In the genomic region with DNA sequence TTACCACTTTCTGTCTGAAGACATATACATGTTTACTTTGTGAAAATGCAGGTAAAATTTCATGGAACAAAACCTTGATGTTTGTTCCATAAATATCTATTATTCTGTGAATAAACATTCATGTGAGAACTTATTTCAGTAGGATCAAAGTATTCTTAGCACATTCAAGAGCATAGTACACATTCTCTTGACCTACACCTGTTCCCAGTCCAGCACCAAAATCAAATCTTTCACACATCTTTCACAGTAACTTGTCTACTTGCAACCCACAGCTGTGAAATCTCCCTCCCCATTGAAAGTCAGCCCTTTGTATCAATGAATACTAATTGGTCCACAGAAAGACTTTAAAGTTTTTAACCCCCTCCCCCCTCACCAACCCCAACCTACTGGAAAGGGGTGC, we compare ENCODE assay signal across 1 cellular context.
TF ChIP-seq lines count a peak whose summit lies in the region.

No MANE protein-coding gene starts in this region.

TF ChIP-seq in H1, 55 proteins besides CTCF, POLR2A, EP300 and RAD21 (continued from another document):
- TF ChIP-seq, protein P1, sequence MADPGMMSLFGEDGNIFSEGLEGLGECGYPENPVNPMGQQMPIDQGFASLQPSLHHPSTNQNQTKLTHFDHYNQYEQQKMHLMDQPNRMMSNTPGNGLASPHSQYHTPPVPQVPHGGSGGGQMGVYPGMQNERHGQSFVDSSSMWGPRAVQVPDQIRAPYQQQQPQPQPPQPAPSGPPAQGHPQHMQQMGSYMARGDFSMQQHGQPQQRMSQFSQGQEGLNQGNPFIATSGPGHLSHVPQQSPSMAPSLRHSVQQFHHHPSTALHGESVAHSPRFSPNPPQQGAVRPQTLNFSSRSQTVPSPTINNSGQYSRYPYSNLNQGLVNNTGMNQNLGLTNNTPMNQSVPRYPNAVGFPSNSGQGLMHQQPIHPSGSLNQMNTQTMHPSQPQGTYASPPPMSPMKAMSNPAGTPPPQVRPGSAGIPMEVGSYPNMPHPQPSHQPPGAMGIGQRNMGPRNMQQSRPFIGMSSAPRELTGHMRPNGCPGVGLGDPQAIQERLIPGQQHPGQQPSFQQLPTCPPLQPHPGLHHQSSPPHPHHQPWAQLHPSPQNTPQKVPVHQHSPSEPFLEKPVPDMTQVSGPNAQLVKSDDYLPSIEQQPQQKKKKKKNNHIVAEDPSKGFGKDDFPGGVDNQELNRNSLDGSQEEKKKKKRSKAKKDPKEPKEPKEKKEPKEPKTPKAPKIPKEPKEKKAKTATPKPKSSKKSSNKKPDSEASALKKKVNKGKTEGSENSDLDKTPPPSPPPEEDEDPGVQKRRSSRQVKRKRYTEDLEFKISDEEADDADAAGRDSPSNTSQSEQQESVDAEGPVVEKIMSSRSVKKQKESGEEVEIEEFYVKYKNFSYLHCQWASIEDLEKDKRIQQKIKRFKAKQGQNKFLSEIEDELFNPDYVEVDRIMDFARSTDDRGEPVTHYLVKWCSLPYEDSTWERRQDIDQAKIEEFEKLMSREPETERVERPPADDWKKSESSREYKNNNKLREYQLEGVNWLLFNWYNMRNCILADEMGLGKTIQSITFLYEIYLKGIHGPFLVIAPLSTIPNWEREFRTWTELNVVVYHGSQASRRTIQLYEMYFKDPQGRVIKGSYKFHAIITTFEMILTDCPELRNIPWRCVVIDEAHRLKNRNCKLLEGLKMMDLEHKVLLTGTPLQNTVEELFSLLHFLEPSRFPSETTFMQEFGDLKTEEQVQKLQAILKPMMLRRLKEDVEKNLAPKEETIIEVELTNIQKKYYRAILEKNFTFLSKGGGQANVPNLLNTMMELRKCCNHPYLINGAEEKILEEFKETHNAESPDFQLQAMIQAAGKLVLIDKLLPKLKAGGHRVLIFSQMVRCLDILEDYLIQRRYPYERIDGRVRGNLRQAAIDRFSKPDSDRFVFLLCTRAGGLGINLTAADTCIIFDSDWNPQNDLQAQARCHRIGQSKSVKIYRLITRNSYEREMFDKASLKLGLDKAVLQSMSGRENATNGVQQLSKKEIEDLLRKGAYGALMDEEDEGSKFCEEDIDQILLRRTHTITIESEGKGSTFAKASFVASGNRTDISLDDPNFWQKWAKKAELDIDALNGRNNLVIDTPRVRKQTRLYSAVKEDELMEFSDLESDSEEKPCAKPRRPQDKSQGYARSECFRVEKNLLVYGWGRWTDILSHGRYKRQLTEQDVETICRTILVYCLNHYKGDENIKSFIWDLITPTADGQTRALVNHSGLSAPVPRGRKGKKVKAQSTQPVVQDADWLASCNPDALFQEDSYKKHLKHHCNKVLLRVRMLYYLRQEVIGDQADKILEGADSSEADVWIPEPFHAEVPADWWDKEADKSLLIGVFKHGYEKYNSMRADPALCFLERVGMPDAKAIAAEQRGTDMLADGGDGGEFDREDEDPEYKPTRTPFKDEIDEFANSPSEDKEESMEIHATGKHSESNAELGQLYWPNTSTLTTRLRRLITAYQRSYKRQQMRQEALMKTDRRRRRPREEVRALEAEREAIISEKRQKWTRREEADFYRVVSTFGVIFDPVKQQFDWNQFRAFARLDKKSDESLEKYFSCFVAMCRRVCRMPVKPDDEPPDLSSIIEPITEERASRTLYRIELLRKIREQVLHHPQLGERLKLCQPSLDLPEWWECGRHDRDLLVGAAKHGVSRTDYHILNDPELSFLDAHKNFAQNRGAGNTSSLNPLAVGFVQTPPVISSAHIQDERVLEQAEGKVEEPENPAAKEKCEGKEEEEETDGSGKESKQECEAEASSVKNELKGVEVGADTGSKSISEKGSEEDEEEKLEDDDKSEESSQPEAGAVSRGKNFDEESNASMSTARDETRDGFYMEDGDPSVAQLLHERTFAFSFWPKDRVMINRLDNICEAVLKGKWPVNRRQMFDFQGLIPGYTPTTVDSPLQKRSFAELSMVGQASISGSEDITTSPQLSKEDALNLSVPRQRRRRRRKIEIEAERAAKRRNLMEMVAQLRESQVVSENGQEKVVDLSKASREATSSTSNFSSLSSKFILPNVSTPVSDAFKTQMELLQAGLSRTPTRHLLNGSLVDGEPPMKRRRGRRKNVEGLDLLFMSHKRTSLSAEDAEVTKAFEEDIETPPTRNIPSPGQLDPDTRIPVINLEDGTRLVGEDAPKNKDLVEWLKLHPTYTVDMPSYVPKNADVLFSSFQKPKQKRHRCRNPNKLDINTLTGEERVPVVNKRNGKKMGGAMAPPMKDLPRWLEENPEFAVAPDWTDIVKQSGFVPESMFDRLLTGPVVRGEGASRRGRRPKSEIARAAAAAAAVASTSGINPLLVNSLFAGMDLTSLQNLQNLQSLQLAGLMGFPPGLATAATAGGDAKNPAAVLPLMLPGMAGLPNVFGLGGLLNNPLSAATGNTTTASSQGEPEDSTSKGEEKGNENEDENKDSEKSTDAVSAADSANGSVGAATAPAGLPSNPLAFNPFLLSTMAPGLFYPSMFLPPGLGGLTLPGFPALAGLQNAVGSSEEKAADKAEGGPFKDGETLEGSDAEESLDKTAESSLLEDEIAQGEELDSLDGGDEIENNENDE (IDR thresholded peaks at IDR 0.05; ENCODE audit: insufficient replicate concordance, low read length) = no peak
- no peak for TF ChIP-seq GTF2F1 (IDR thresholded peaks at IDR 0.05; ENCODE audit: borderline replicate concordance, low read depth, low read length)
- TF ChIP-seq POU5F1 (IDR thresholded peaks at IDR 0.05; ENCODE audit: low read depth, low read length) = no peak
- no peak for TF ChIP-seq EGR1 (IDR thresholded peaks at IDR 0.05; ENCODE audit: borderline replicate concordance, low read depth, low read length)
- TF ChIP-seq, protein P2, sequence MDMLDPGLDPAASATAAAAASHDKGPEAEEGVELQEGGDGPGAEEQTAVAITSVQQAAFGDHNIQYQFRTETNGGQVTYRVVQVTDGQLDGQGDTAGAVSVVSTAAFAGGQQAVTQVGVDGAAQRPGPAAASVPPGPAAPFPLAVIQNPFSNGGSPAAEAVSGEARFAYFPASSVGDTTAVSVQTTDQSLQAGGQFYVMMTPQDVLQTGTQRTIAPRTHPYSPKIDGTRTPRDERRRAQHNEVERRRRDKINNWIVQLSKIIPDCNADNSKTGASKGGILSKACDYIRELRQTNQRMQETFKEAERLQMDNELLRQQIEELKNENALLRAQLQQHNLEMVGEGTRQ (IDR thresholded peaks at IDR 0.05; ENCODE audit: low read length) = no peak
- no peak for TF ChIP-seq RXRA (IDR thresholded peaks at IDR 0.05; ENCODE audit: insufficient read depth, low read depth, low read length)
TF ChIP-seq in H1: peak in this region for 0.
